Comparison of ENCODE assay signal across 5 cellular contexts in genomic region chr12:27171494-27171893, GRCh38.
DNase-seq lines count a peak whose midpoint lies in the region; ATAC-seq, FAIRE-seq and TF ChIP-seq lines count a peak whose summit lies in the region.
"Not testable (repeated sequence)": the region's sequence is repeated elsewhere in the genome, so short reads cannot be mapped to it uniquely, and the experiment has no call there.

No MANE protein-coding gene starts in this region.

- not testable (repeated sequence) for H3K9me3 ChIP-seq in IMR-90 (ENCODE audit: control insufficient read depth, insufficient read depth, low read length); astrocyte (ENCODE audit: insufficient read depth, low read depth, low read length); osteoblast (ENCODE audit: low read depth, low read length)

- H3K9ac ChIP-seq in IMR-90 (ENCODE audit: low read depth, low read length); astrocyte (ENCODE audit: low read length): not testable (repeated sequence)

- H4K20me1 ChIP-seq in IMR-90 (ENCODE audit: insufficient read depth, low read length); astrocyte (ENCODE audit: insufficient read depth, low read length); osteoblast (ENCODE audit: insufficient read depth, low read length): not testable (repeated sequence)

- TF ChIP-seq CTCF in IMR-90 (conservative IDR thresholded peaks at IDR 0.05; ENCODE audit: low read depth, low read length); astrocyte (IDR thresholded peaks at IDR 0.05; ENCODE audit: insufficient read depth, low read depth, low read length); chondrocyte (IDR thresholded peaks at IDR 0.05); osteoblast (IDR thresholded peaks at IDR 0.05; ENCODE audit: extremely low read depth, low read depth, low read length): not testable (repeated sequence)

- intact Hi-C loops in IMR-90 (cut with micrococcal nuclease), result not testable (repeated sequence)

- H2BK120ac ChIP-seq in IMR-90 (ENCODE audit: low read depth, low read length), result peak overlapping the region; percentile 65

- H3K4me1 Mint-ChIP-seq in astrocyte (ENCODE audit: low read depth, unreplicated experiment) (peaks cover 23% of the 10 kb centered on the region), chondrocyte (ENCODE audit: low read depth) (peaks cover 24% of the 10 kb centered on the region)

- BruUV-seq in IMR-90 (replicated peaks; lab: Mats Ljungman, UMichigan), result not testable (repeated sequence)

- peak overlapping the region; percentile 35 for H4K91ac ChIP-seq in IMR-90 (ENCODE audit: insufficient read depth, low read depth, low read length)

- in situ Hi-C loops in IMR-90 (cut with MboI; ENCODE audit: low sequenced_read_pairs), result not testable (repeated sequence)

- whole genome bisulfite sequencing in IMR-90 (ENCODE audit: extremely low coverage in 2 of 2, insufficient read length in 1 of 2), 2 experiments, result 100% methylated on average over 1 of the region's 3 CpGs; no CpG with 5 or more reads in 1 of the 2 experiments

- H3K23ac ChIP-seq in IMR-90 (ENCODE audit: low read depth, low read length), result not testable (repeated sequence)

- not testable (repeated sequence) for FAIRE-seq in astrocyte (lab: Jason Lieb, UNC)
- FAIRE-seq in urothelium cell line (lab: Jason Lieb, UNC), result peak; percentile 23

- H2AK9ac ChIP-seq in IMR-90 (replicated peaks; ENCODE audit: low read depth, low read length, poor library complexity), result not testable (repeated sequence)

- peak overlapping the region in 1 of 2 experiments; percentile 63; a peak in 2 of 4 replicates for H4K8ac ChIP-seq in IMR-90 (ENCODE audit: low read depth in 2 of 2, low read length in 2 of 2)

- H2BK5ac ChIP-seq in IMR-90 (ENCODE audit: low read depth, low read length, poor library complexity, severe bottlenecking), result peak overlapping the region; percentile 3

- H2BK20ac ChIP-seq in IMR-90 (ENCODE audit: low read depth, low read length), result peak overlapping the region; percentile 60; the same call in 1 of the 2 replicates

- H3K14ac ChIP-seq in IMR-90 (replicated peaks; ENCODE audit: low read depth, low read length), result peak overlapping the region; percentile 72

- dilution Hi-C loops in IMR-90 (cut with HindIII; ENCODE audit: low sequenced_read_pairs, unreplicated experiment), result not testable (repeated sequence)

- not testable (repeated sequence) for TF ChIP-seq POLR2A in IMR-90 (IDR thresholded peaks at IDR 0.05; ENCODE audit: low read depth, low read length)

- not testable (repeated sequence) for H3K36me3 ChIP-seq in IMR-90 (ENCODE audit: control insufficient read depth, insufficient read depth, low read length); astrocyte (ENCODE audit: insufficient read depth, low read length); osteoblast (ENCODE audit: insufficient read depth, low read length)

- not testable (repeated sequence) for H3K27ac ChIP-seq in IMR-90 (ENCODE audit: insufficient read depth, low read length); astrocyte (ENCODE audit: low read depth, low read length); osteoblast (ENCODE audit: low read depth, low read length)

- CTCF ChIA-PET in IMR-90 (lab: Yijun Ruan, JAX), result not testable (repeated sequence)

- not testable (repeated sequence) for H2AFZ ChIP-seq in IMR-90 (replicated peaks; ENCODE audit: low read length, poor library complexity); astrocyte (ENCODE audit: low read depth, low read length)
- H2AFZ ChIP-seq in osteoblast (ENCODE audit: low read length), result peak overlapping the region; percentile 44

- H3K9me3 Mint-ChIP-seq in astrocyte (ENCODE audit: unreplicated experiment), result peaks cover 18% of the 10 kb centered on the region
- H3K9me3 Mint-ChIP-seq in chondrocyte (ENCODE audit: low read depth), result peaks cover 39% of the 10 kb centered on the region

- H3K9me1 ChIP-seq in IMR-90 (ENCODE audit: insufficient read depth, low read length), result not testable (repeated sequence)

- peak overlapping the region; percentile 29 for H3K4ac ChIP-seq in IMR-90 (ENCODE audit: low read depth, low read length)

- not testable (repeated sequence) for H3K4me3 Mint-ChIP-seq in astrocyte (ENCODE audit: unreplicated experiment); chondrocyte (ENCODE audit: unreplicated experiment)

- not testable (repeated sequence) for H3K4me2 ChIP-seq in IMR-90 (ENCODE audit: low read depth, low read length); astrocyte (ENCODE audit: low read length); osteoblast (ENCODE audit: insufficient read depth, low read length)

- peak; percentile 88 for ATAC-seq in IMR-90 (ENCODE audit: low read depth)

- H2BK15ac ChIP-seq in IMR-90 (ENCODE audit: low read depth, low read length), result peak overlapping the region; percentile 4; the same call in 1 of the 3 replicates

- peak; percentile 55 for DNase-seq in IMR-90
- not testable (repeated sequence) for DNase-seq in astrocyte (ENCODE audit: low read depth); chondrocyte (ENCODE audit: low spot score); osteoblast (ENCODE audit: insufficient read length, low spot score, missing footprints); urothelium cell line (ENCODE audit: low spot score)

- TF ChIP-seq RAD21 in IMR-90 (IDR thresholded peaks at IDR 0.05; ENCODE audit: low read length), result not testable (repeated sequence)

- POLR2A ChIA-PET in IMR-90 (lab: Charles Lee; ENCODE audit: unreplicated experiment), result interaction anchor here (0.6 kb wide), 1 partner anchor 140 kb away, joined by 4 read pairs; no protein-coding TSS in a partner anchor

- H3K56ac ChIP-seq in IMR-90 (ENCODE audit: extremely low read depth, insufficient read depth, low read length), result not testable (repeated sequence)

- peak overlapping the region; percentile 36 for H3K27ac Mint-ChIP-seq in astrocyte (ENCODE audit: unreplicated experiment)
- H3K27ac Mint-ChIP-seq in chondrocyte (ENCODE audit: unreplicated experiment), result peak overlapping the region; percentile 58

- peak overlapping the region; percentile 18; the same call in 1 of the 2 replicates for H3K18ac ChIP-seq in IMR-90 (ENCODE audit: low read depth, low read length)

- not testable (repeated sequence) for H3K27me3 Mint-ChIP-seq in astrocyte (ENCODE audit: low read depth, unreplicated experiment); chondrocyte (ENCODE audit: low read depth)

- not testable (repeated sequence) for H3K79me1 ChIP-seq in IMR-90 (ENCODE audit: low read depth in 1 of 2, low read length in 2 of 2)

- peak overlapping the region; percentile 58; the same call in 1 of the 2 replicates for H4K5ac ChIP-seq in IMR-90 (ENCODE audit: low read depth, low read length)

- H2AK5ac ChIP-seq in IMR-90 (ENCODE audit: low read depth, low read length), result peak overlapping the region; percentile 51; the same call in 1 of the 2 replicates

- H3K27me3 ChIP-seq in IMR-90 (ENCODE audit: control insufficient read depth, insufficient read depth, low read length); astrocyte (ENCODE audit: insufficient read depth, low read length); osteoblast (ENCODE audit: insufficient read depth, low read length): not testable (repeated sequence)

- not testable (repeated sequence) for H3K4me3 ChIP-seq in IMR-90 (ENCODE audit: insufficient read depth, low read depth, low read length); astrocyte (ENCODE audit: insufficient read depth, low read depth, low read length); osteoblast (ENCODE audit: insufficient read depth, low read length)

- H3K36me3 Mint-ChIP-seq in astrocyte (ENCODE audit: low read depth, unreplicated experiment), result not testable (repeated sequence)
- peaks cover 17% of the 10 kb centered on the region for H3K36me3 Mint-ChIP-seq in chondrocyte (ENCODE audit: low read depth)

- H3K4me1 ChIP-seq in IMR-90 (ENCODE audit: control insufficient read depth, insufficient read depth, low read length); astrocyte (ENCODE audit: insufficient read depth, low read length); osteoblast (ENCODE audit: insufficient read depth, low read length): not testable (repeated sequence)

- H3K79me2 ChIP-seq in astrocyte (ENCODE audit: insufficient read depth, low read length); osteoblast (ENCODE audit: insufficient read depth, low read length): not testable (repeated sequence)

TF ChIP-seq in IMR-90, 13 proteins besides CTCF, POLR2A, EP300 and RAD21:
- peak; percentile 64; the same call in 1 of the 2 replicates for TF ChIP-seq NFE2L2 (IDR thresholded peaks at IDR 0.05; ENCODE audit: low read depth, low read length)
